ENCODE assay signal across 8 cellular contexts in genomic region chr5:172453206-172453985, GRCh38. TPM values are rescaled to one million over a fixed set of nuclear protein-coding genes. Genes with fewer than 3 reads are reported as not detected.
DNase-seq lines count a peak whose midpoint lies in the region; ATAC-seq and TF ChIP-seq lines count a peak whose summit lies in the region.

No MANE protein-coding gene starts in this region.

- H3K27ac Mint-ChIP-seq in activated CD8-positive, alpha-beta T cell treated with anti-CD3 and anti-CD28 coated beads for 36 hours: no peak overlapping the region

- H3K79me2 ChIP-seq in parathyroid adenoma: peaks cover 2% of the 10 kb centered on the region

- H3K36me3 ChIP-seq in parathyroid adenoma (ENCODE audit: control insufficient read depth, insufficient read depth, low read length): no peaks in the 10 kb centered on the region

- DNase-seq in AG09319 (ENCODE audit: extremely low read depth, low read depth) (no peak), HS-5 (ENCODE audit: low read depth) (peak; percentile 24), Right ventricle myocardium inferior (ENCODE audit: missing footprints) (no peak), COLO829 (ENCODE audit: low spot score) (no peak)
- DNase-seq in activated CD8-positive, alpha-beta T cell treated with anti-CD3 and anti-CD28 coated beads for 36 hours: no peak

- H3K27me3 Mint-ChIP-seq in activated CD8-positive, alpha-beta T cell treated with anti-CD3 and anti-CD28 coated beads for 36 hours: peaks cover 36% of the 10 kb centered on the region

- intact Hi-C loops in activated CD8-positive, alpha-beta T cell treated with anti-CD3 and anti-CD28 coated beads for 36 hours (cut with micrococcal nuclease): no loop called here
- intact Hi-C loops in Right ventricle myocardium inferior (cut with DNase I): no loop called here

- no peaks in the 10 kb centered on the region for H3K36me3 Mint-ChIP-seq in activated CD8-positive, alpha-beta T cell treated with anti-CD3 and anti-CD28 coated beads for 36 hours (ENCODE audit: low read depth)

- H3K27me3 ChIP-seq in parathyroid adenoma (ENCODE audit: control insufficient read depth, insufficient read depth, low read length): no peaks in the 10 kb centered on the region

- H3K9me3 Mint-ChIP-seq in activated CD8-positive, alpha-beta T cell treated with anti-CD3 and anti-CD28 coated beads for 36 hours: no peaks in the 10 kb centered on the region

- peak overlapping the region; percentile 17 for H3K4me3 ChIP-seq in parathyroid adenoma (ENCODE audit: low read depth, low read length)

- no peaks in the 10 kb centered on the region for H3K9me3 ChIP-seq in parathyroid adenoma (ENCODE audit: control insufficient read depth, low read length)

- H3K4me3 Mint-ChIP-seq in activated CD8-positive, alpha-beta T cell treated with anti-CD3 and anti-CD28 coated beads for 36 hours: peak overlapping the region; percentile 25

- no peak for ATAC-seq in activated CD8-positive, alpha-beta T cell treated with anti-CD3 and anti-CD28 coated beads for 36 hours
- ATAC-seq in Right ventricle myocardium inferior (peak; percentile 37), GM19463 (IDR thresholded peaks at IDR 0.05; ENCODE audit: unreplicated experiment) (no peak), HG03354 (IDR thresholded peaks at IDR 0.05; ENCODE audit: poor library complexity, severe bottlenecking, unreplicated experiment) (no peak)

- H3K4me2 ChIP-seq in parathyroid adenoma (ENCODE audit: low read length): peak overlapping the region; percentile 51

- H3K27ac ChIP-seq in parathyroid adenoma: peak overlapping the region; percentile 27

- POLR2A ChIA-PET in activated CD8-positive, alpha-beta T cell treated with anti-CD3 and anti-CD28 coated beads for 36 hours (lab: Charles Lee): no interaction called here

- H3K4me1 ChIP-seq in parathyroid adenoma: no peaks in the 10 kb centered on the region

- CTCF ChIA-PET in activated CD8-positive, alpha-beta T cell treated with anti-CD3 and anti-CD28 coated beads for 36 hours (lab: Charles Lee): interaction anchor here (1.4 to 4.3 kb wide), 4 partner anchors 7 to 160 kb away, joined by 3 to 47 read pairs (median 11); no protein-coding TSS in a partner anchor

- H2AFZ ChIP-seq in parathyroid adenoma: peak overlapping the region; percentile 89

- no peak overlapping the region for H3K9ac ChIP-seq in parathyroid adenoma

- peak; percentile 67 for TF ChIP-seq CTCF in AG09319 (IDR thresholded peaks at IDR 0.05; ENCODE audit: low read depth, low read length)
- no peak for TF ChIP-seq CTCF in activated CD8-positive, alpha-beta T cell treated with anti-CD3 and anti-CD28 coated beads for 36 hours (IDR thresholded peaks at IDR 0.05)
- TF ChIP-seq CTCF in parathyroid adenoma (IDR thresholded peaks at IDR 0.05): peak; percentile 25

- H3K4me1 Mint-ChIP-seq in activated CD8-positive, alpha-beta T cell treated with anti-CD3 and anti-CD28 coated beads for 36 hours (ENCODE audit: low read depth): peaks cover 9% of the 10 kb centered on the region

RNA-seq across cellular contexts. Expression of gene SH3PXD2B, which starts 0.9 kb away (rescaled TPM):
- under 1 TPM; 0.38 to 0.47 TPM for total RNA-seq in activated CD8-positive, alpha-beta T cell treated with anti-CD3 and anti-CD28 coated beads for 36 hours
- total RNA-seq in Right ventricle myocardium inferior: 5.4 TPM
